ENCODE assay signal across 1 cellular context in the genomic region with DNA sequence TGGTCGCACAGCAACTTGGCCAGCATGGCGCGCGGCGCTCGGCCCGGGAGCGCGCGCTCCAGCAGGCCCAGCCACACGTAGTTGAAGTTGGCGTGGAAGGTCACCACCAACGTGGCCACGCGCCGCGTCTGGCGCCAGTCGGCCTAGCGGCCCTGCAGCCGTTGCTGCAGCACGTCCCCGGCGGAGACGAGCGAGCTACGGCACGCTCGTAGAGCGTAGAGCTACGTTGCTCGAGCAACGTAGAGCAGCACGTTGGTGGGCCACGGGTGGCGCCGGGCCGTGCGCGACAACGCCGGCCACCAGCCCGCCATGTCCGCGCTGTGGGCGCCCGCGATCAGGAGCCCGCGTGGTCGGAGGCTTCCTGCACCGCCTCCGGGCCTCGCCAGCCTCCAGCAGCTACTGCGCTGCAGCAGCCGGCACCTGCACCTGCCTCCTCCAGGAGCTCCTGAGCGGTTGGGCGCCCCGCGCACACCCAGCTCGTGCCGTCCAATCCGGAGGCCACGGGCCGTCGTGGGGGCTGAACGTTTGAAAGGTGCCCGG.
TF ChIP-seq lines count a peak whose summit lies in the region.

No MANE protein-coding gene starts in this region.

TF ChIP-seq in GM12878, 131 proteins besides CTCF, POLR2A, EP300 and RAD21:
- TF ChIP-seq NFYA (IDR thresholded peaks at IDR 0.05; ENCODE audit: borderline replicate concordance, low read depth, low read length) (no peak), SUZ12 (IDR thresholded peaks at IDR 0.05; ENCODE audit: unreplicated experiment) (peak; percentile 84)
